19 cellular contexts compared by ENCODE assay signal in the genomic region with DNA sequence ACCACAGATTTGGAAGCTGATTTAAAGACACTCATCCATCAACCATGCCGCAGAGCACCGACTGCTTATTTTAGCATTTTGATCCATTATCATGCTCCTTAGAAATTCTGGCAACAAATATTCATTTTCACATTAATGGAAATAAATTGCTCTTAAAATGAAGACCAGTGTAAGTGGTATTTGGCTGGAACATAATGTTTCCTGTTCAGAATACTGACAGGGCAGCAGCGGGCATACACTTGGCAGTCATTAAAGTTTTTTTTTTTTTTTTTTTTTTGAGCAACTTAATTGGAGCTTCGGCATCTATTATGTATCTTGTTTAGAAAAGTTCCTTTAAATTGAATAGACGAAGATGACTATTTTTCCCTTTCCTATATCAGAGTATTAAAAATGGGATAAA. TPM values are rescaled to one million over a fixed set of nuclear protein-coding genes. Genes with fewer than 3 reads are reported as not detected.
DNase-seq lines count a peak whose midpoint lies in the region; ATAC-seq and TF ChIP-seq lines count a peak whose summit lies in the region.
"Had no signal": no experiment of that assay in that cellular context is flagged by ENCODE, and none has a peak within 500 bp of the region (broad histone marks: within the 10 kb centered on the region; RNA-seq: fewer than 3 reads in every experiment).

No MANE protein-coding gene starts in this region.

- no peak for TF ChIP-seq POLR2A in stomach (IDR thresholded peaks at IDR 0.05)

- ATAC-seq in Right ventricle myocardium superior (ENCODE audit: poor library complexity) (peak; percentile 63), right cardiac atrium (no peak)

- no peak overlapping the region for H3K4me3 ChIP-seq in right cardiac atrium (ENCODE audit: low read length)
- H3K4me3 ChIP-seq in left ventricle myocardium inferior: peak overlapping the region; percentile 35
- no peak overlapping the region for H3K4me3 ChIP-seq in stomach
- H3K4me3 ChIP-seq: Peyer's patch, SJSA1 had no signal

- DNase-seq in Right ventricle myocardium superior (no peak), right cardiac atrium (no peak), caudate nucleus (lab: John Stamatoyannopoulos, UW) (peak in 1 of 61 donors; percentile 15), left ventricle myocardium inferior (no peak), NCI-H1417 (lab: John Stamatoyannopoulos, UW) (no peak), stomach (no peak), OCI-M2 (lab: John Stamatoyannopoulos, UW; ENCODE audit: unreplicated experiment) (no peak)
- DNase-seq: Calu3, DMS79 treated with DMSO at 0.1 percent for 48 hours, HCEC 1CT, IMR-90, MM.1S, NCI-H1694, NCI-H2029 treated with DMSO at 0.1 percent for 48 hours, NCI-H2227 treated with DMSO at 0.1 percent for 48 hours, NCI-H526 treated with DMSO at 0.1 percent for 48 hours, Peyer's patch had no signal

- intact Hi-C loops in Right ventricle myocardium superior (cut with DNase I): no loop called here
- intact Hi-C loops in right cardiac atrium (cut with DNase I): no loop called here
- intact Hi-C loops in left ventricle myocardium inferior (cut with micrococcal nuclease): no loop called here
- intact Hi-C loops in stomach (cut with DNase I; ENCODE audit: low total_unique reads): no loop called here

- no peak for TF ChIP-seq CTCF in left ventricle myocardium inferior (IDR thresholded peaks at IDR 0.05; ENCODE audit: borderline replicate concordance)
- no peak for TF ChIP-seq CTCF in stomach (IDR thresholded peaks at IDR 0.05)

- no peak for TF ChIP-seq EP300 in stomach (IDR thresholded peaks at IDR 0.05)

- no peak overlapping the region for H3K27ac ChIP-seq in right cardiac atrium (ENCODE audit: low read length)
- H3K27ac ChIP-seq in caudate nucleus (ENCODE audit: low read depth, low read length): peak overlapping the region; percentile 70
- peak overlapping the region; percentile 64 for H3K27ac ChIP-seq in left ventricle myocardium inferior (replicated peaks)
- H3K27ac ChIP-seq in stomach: no peak overlapping the region
- H3K27ac ChIP-seq: KMS-11, Peyer's patch, SJSA1 had no signal

- H3K4me1 ChIP-seq in right cardiac atrium (ENCODE audit: control insufficient read depth, insufficient read depth, low read length) (peaks cover 5% of the 10 kb centered on the region), left ventricle myocardium inferior (peaks cover 50% of the 10 kb centered on the region), stomach (peaks cover 7 to 47% (median 18%) of the 10 kb centered on the region in 4 donors)
- H3K4me1 ChIP-seq: SJSA1 had no signal

- no peaks in the 10 kb centered on the region for H3K9me3 ChIP-seq in right cardiac atrium (ENCODE audit: control insufficient read depth, low read length)
- H3K9me3 ChIP-seq in left ventricle myocardium inferior (replicated peaks): no peaks in the 10 kb centered on the region
- no peaks in the 10 kb centered on the region for H3K9me3 ChIP-seq in stomach
- H3K9me3 ChIP-seq: Peyer's patch, SJSA1 had no signal

- no peaks in the 10 kb centered on the region for H3K27me3 ChIP-seq in right cardiac atrium (ENCODE audit: control insufficient read depth, insufficient read depth)
- no peaks in the 10 kb centered on the region for H3K27me3 ChIP-seq in left ventricle myocardium inferior (ENCODE audit: low read depth)
- H3K27me3 ChIP-seq in stomach: no peaks in the 10 kb centered on the region
- H3K27me3 ChIP-seq: Peyer's patch, SJSA1 had no signal

- WGBS in right cardiac atrium: 70% methylated on average over 5 of the region's 5 CpGs
- WGBS in stomach, 5 donors: 46 to 80% (median 63%) methylated on average over 5 of the region's 5 CpGs

- H3K36me3 ChIP-seq in left ventricle myocardium inferior (no peaks in the 10 kb centered on the region), stomach (no peaks in the 10 kb centered on the region)
- H3K36me3 ChIP-seq: Peyer's patch, SJSA1 had no signal

RNA-seq across cellular contexts. Expression of gene MAP3K5, which starts 47.4 kb away (rescaled TPM):
- total RNA-seq in Right ventricle myocardium superior: 39.9 TPM
- total RNA-seq in right cardiac atrium: 1 to 10 TPM; 3.9 to 7.3 (median 5.5) TPM
- polyA plus RNA-seq in right cardiac atrium: 2.8 TPM
- 44.1 TPM for total RNA-seq in left ventricle myocardium inferior
- total RNA-seq in stomach: 10 to 100 TPM; 23.2 to 40.3 (median 24.5) TPM
- polyA plus RNA-seq in stomach: 10 to 100 TPM in 2 of 3 donors, 1 to 10 TPM in 1; 4.9 to 12.5 (median 12.4) TPM

Comparison
In these comparisons a context has a peak if more than half of its experiments do, and no peak if none do; other contexts are left out.
1. H3K27ac ChIP-seq: peak in caudate nucleus (single experiment) and left ventricle myocardium inferior (single experiment); none in right cardiac atrium (single experiment) and stomach (0 of 5).